In genomic region chr17:46903762-46904672, GRCh38 we compare ENCODE assay signal across 2 cellular contexts.
TF ChIP-seq lines count a peak whose summit lies in the region.

No MANE protein-coding gene starts in this region.

TF ChIP-seq in H1, 55 proteins besides CTCF, POLR2A, EP300 and RAD21 (continued from another document):
- TF ChIP-seq TAF1 (IDR thresholded peaks at IDR 0.05; ENCODE audit: low read depth, low read length): no peak
TF ChIP-seq in H1: peak in this region for 0.

TF ChIP-seq in HEK293T, 16 proteins besides CTCF, POLR2A, EP300 and RAD21 (continued from another document):
- no peak for TF ChIP-seq PKNOX1 (IDR thresholded peaks at IDR 0.05)
- no peak for TF ChIP-seq FOXM1 (IDR thresholded peaks at IDR 0.05; ENCODE audit: borderline replicate concordance)
- TF ChIP-seq L3MBTL2 (conservative IDR thresholded peaks at IDR 0.05): no peak
- TF ChIP-seq ZNF384 (IDR thresholded peaks at IDR 0.05): no peak
- no peak for TF ChIP-seq LEF1 (IDR thresholded peaks at IDR 0.05; ENCODE audit: borderline replicate concordance)
- TF ChIP-seq HDGF (IDR thresholded peaks at IDR 0.05; ENCODE audit: borderline replicate concordance): no peak
- TF ChIP-seq NFRKB (IDR thresholded peaks at IDR 0.05): no peak
- TF ChIP-seq CTBP1 (IDR thresholded peaks at IDR 0.05; ENCODE audit: borderline replicate concordance): no peak
- TF ChIP-seq BHLHE40 (IDR thresholded peaks at IDR 0.05; ENCODE audit: borderline replicate concordance): no peak
- TF ChIP-seq SP1 (IDR thresholded peaks at IDR 0.05): no peak
- no peak for TF ChIP-seq FOXA1 (IDR thresholded peaks at IDR 0.05)
- no peak for TF ChIP-seq SUZ12 (IDR thresholded peaks at IDR 0.05)
- TF ChIP-seq ARNT (IDR thresholded peaks at IDR 0.05): no peak
- TF ChIP-seq TARDBP (IDR thresholded peaks at IDR 0.05): no peak
TF ChIP-seq in HEK293T: peak in this region for 0.
